Comparison of ENCODE assay signal across 8 cellular contexts in the genomic region with DNA sequence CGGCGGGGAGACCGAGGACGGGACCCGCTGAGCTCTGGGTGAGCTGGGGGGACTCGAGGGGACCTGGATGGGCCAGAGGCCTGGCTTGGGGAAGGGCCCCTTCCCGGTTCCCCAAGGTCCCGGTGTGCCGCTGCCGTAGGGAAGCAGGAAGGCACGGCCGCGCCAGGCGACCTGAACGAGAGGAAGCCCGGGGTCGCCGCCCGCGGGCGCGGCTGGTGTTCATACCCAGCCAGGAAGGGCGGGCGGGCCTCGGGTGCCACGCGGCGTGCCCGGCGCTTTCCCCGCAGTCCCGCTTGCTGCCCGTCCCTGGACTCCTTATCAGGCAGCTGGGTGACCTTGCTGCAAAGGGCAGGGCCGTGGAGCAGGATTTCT. TPM values are rescaled to one million over a fixed set of nuclear protein-coding genes. Genes with fewer than 3 reads are reported as not detected.
DNase-seq lines count a peak whose midpoint lies in the region; ATAC-seq and TF ChIP-seq lines count a peak whose summit lies in the region.

No MANE protein-coding gene starts in this region.

- no peaks in the 10 kb centered on the region for H3K36me3 ChIP-seq in prostate gland

- 10% methylated on average over 8 of the region's 34 CpGs for WGBS in prostate gland

- DNase-seq in DMS53 (lab: John Stamatoyannopoulos, UW) (peak; percentile 84), DMS53 treated with DMSO at 0.1 percent for 48 hours (lab: John Stamatoyannopoulos, UW; ENCODE audit: unreplicated experiment) (no peak), erythroblast (lab: John Stamatoyannopoulos, UW) (peak; percentile 39 to 42), prostate gland (ENCODE audit: low spot score) (no peak), D341Med (ENCODE audit: low spot score) (no peak), DMS114 treated with DMSO at 0.1 percent for 48 hours (lab: John Stamatoyannopoulos, UW; ENCODE audit: unreplicated experiment) (no peak)
- DNase-seq in activated CD4-positive, alpha-beta T cell treated with anti-CD3 and anti-CD28 coated beads for 4 hours: peak; percentile 25 to 51

- peak overlapping the region; percentile 2 to 49 for H3K27ac ChIP-seq in prostate gland

- TF ChIP-seq POLR2A in erythroblast (IDR thresholded peaks at IDR 0.05; ENCODE audit: low read length) (no peak), prostate gland (IDR thresholded peaks at IDR 0.05) (no peak)

- H3K9me3 ChIP-seq in prostate gland: no peaks in the 10 kb centered on the region

- no peaks in the 10 kb centered on the region for H3K4me1 ChIP-seq in prostate gland (replicated peaks)

- H3K4me3 ChIP-seq in prostate gland: peak overlapping the region; percentile 3 to 24

- intact Hi-C loops in prostate gland (cut with DNase I): no loop called here

- ATAC-seq in HG02798 (IDR thresholded peaks at IDR 0.05; ENCODE audit: poor library complexity, unreplicated experiment): no peak

- H3K27me3 ChIP-seq in prostate gland (replicated peaks; ENCODE audit: insufficient read depth): no peaks in the 10 kb centered on the region

- no peak for TF ChIP-seq CTCF in prostate gland (IDR thresholded peaks at IDR 0.05)

RNA-seq across cellular contexts. Expression of gene ZNF777, which starts 38.0 kb away (rescaled TPM):
- total RNA-seq in prostate gland: 10 to 100 TPM; 19.5 to 26.2 TPM

Comparison
In these comparisons a context has a peak if more than half of its experiments do, and no peak if none do; other contexts are left out.
1. DNase-seq: peak in DMS53 (single experiment), activated CD4-positive, alpha-beta T cell treated with anti-CD3 and anti-CD28 coated beads for 4 hours (2 of 2) and erythroblast (2 of 2); none in DMS53 treated with DMSO at 0.1 percent for 48 hours (single experiment), prostate gland (single experiment), D341Med (single experiment) and DMS114 treated with DMSO at 0.1 percent for 48 hours (single experiment).